In genomic region chr9:128887914-128888350, GRCh38 we compare ENCODE assay signal across 11 cellular contexts. TPM values are rescaled to one million over a fixed set of nuclear protein-coding genes. Genes with fewer than 3 reads are reported as not detected.
DNase-seq lines count a peak whose midpoint lies in the region; ATAC-seq and TF ChIP-seq lines count a peak whose summit lies in the region.
"Had no signal": no experiment of that assay in that cellular context is flagged by ENCODE, and none has a peak within 500 bp of the region (broad histone marks: within the 10 kb centered on the region; RNA-seq: fewer than 3 reads in every experiment).

No MANE protein-coding gene starts in this region.

- no peaks in the 10 kb centered on the region for H3K9me3 Mint-ChIP-seq in mesothelial cell of epicardium
- H3K9me3 Mint-ChIP-seq: naive thymus-derived CD8-positive, alpha-beta T cell had no signal

- H3K27me3 Mint-ChIP-seq in mesothelial cell of epicardium (ENCODE audit: low read depth) = no peaks in the 10 kb centered on the region
- H3K27me3 Mint-ChIP-seq: naive thymus-derived CD8-positive, alpha-beta T cell had no signal

- 50 to 59% (median 56%) methylated on average over 9 of the region's 9 CpGs for WGBS in stomach, 5 donors

- H3K4me1 ChIP-seq in HUES6 (ENCODE audit: control insufficient read depth, insufficient read depth, low read length) (peaks cover 46% of the 10 kb centered on the region), iPS-18a (ENCODE audit: control insufficient read depth, low read depth, low read length) (peaks cover 22% of the 10 kb centered on the region), stomach (peaks cover 71 to 91% (median 81%) of the 10 kb centered on the region in 4 donors), foreskin keratinocyte (peaks cover 46% of the 10 kb centered on the region)

- peaks cover 72% of the 10 kb centered on the region for H3K36me3 ChIP-seq in HUES6 (ENCODE audit: control insufficient read depth, insufficient read depth, low read length)
- H3K36me3 ChIP-seq in iPS-18a (ENCODE audit: control insufficient read depth, low read depth, low read length) = peaks cover 43% of the 10 kb centered on the region
- peaks cover 9 to 71% (median 55%) of the 10 kb centered on the region in 4 donors for H3K36me3 ChIP-seq in stomach

- H3K27me3 ChIP-seq in HUES6 (ENCODE audit: control insufficient read depth, insufficient read depth, low read length) (no peaks in the 10 kb centered on the region), iPS-18a (ENCODE audit: control insufficient read depth, insufficient read depth, low read length) (no peaks in the 10 kb centered on the region), stomach (no peaks in the 10 kb centered on the region), foreskin keratinocyte (no peaks in the 10 kb centered on the region)

- intact Hi-C loops in stomach (cut with DNase I; ENCODE audit: low total_unique reads) = loop anchor here (5.0 kb wide), 1 partner anchor 39 kb away; no protein-coding TSS in a partner anchor

- no peak overlapping the region for H3K27ac Mint-ChIP-seq in mesothelial cell of epicardium

- H3K27ac ChIP-seq in HUES6 (ENCODE audit: low read depth, low read length) (peak overlapping the region; percentile 59), iPS-18a (ENCODE audit: low read length) (peak overlapping the region; percentile 32), stomach (peak overlapping the region in 4 of 5 donors; percentile 3 to 64 (median 54)), foreskin keratinocyte (no peak overlapping the region)

- TF ChIP-seq POLR2A in stomach (IDR thresholded peaks at IDR 0.05) = no peak

- peak overlapping the region; percentile 9; the same call in 1 of the 2 replicates for H3K4me3 ChIP-seq in HUES6 (ENCODE audit: low read depth, low read length)
- no peak overlapping the region for H3K4me3 ChIP-seq in astrocyte of the cerebellum (ENCODE audit: low read depth, low read length)
- peak overlapping the region; percentile 16 for H3K4me3 ChIP-seq in iPS-18a (ENCODE audit: low read length)
- peak overlapping the region in 1 of 4 donors; percentile 16 for H3K4me3 ChIP-seq in stomach

- TF ChIP-seq CTCF in astrocyte of the cerebellum (IDR thresholded peaks at IDR 0.05; ENCODE audit: low read depth, low read length, missing control alignments) (no peak), stomach (IDR thresholded peaks at IDR 0.05) (no peak), foreskin keratinocyte (conservative IDR thresholded peaks at IDR 0.05) (no peak), mesothelial cell of epicardium (IDR thresholded peaks at IDR 0.05; ENCODE audit: unreplicated experiment) (no peak)

- in situ Hi-C loops in astrocyte of the cerebellum (cut with HindIII; ENCODE audit: low sequenced_read_pairs) = no loop called here

- peaks cover 13% of the 10 kb centered on the region for H3K36me3 Mint-ChIP-seq in mesothelial cell of epicardium

- peak overlapping the region; percentile 54 for H3K9ac ChIP-seq in HUES6 (ENCODE audit: low read length)
- peak overlapping the region; percentile 21 for H3K9ac ChIP-seq in iPS-18a (ENCODE audit: low read length)

- peaks cover 6% of the 10 kb centered on the region for H3K4me1 Mint-ChIP-seq in mesothelial cell of epicardium

- no peak for TF ChIP-seq EP300 in stomach (IDR thresholded peaks at IDR 0.05)

- no peak overlapping the region for H3K4me3 Mint-ChIP-seq in mesothelial cell of epicardium

- H3K9me3 ChIP-seq in HUES6 (ENCODE audit: control insufficient read depth, insufficient read depth, low read depth, low read length) (no peaks in the 10 kb centered on the region), iPS-18a (ENCODE audit: control insufficient read depth, low read depth, low read length) (no peaks in the 10 kb centered on the region), stomach (no peaks in the 10 kb centered on the region)

- ATAC-seq in foreskin keratinocyte (no peak), HG03354 (IDR thresholded peaks at IDR 0.05; ENCODE audit: poor library complexity, severe bottlenecking, unreplicated experiment) (no peak)
- ATAC-seq: naive thymus-derived CD8-positive, alpha-beta T cell had no signal

- peak; percentile 68 for DNase-seq in astrocyte of the cerebellum (ENCODE audit: low read depth)
- DNase-seq in stomach = no peak
- DNase-seq in NCI-H748 treated with DMSO at 0.1 percent for 48 hours (lab: John Stamatoyannopoulos, UW) = no peak
- DNase-seq in foreskin keratinocyte = no peak
- no peak for DNase-seq in mesothelial cell of epicardium (ENCODE audit: low spot score in 2 of 2, unreplicated experiment in 2 of 2)
- DNase-seq: activated naive CD4-positive, alpha-beta T cell treated with anti-CD3 and anti-CD28 coated beads, Interleukin-2, amount 50 U/mL, for 16 hours; naive thymus-derived CD8-positive, alpha-beta T cell; NCI-H1436 had no signal

RNA-seq across cellular contexts. Expression of gene LRRC8A, which starts 6.0 kb away (rescaled TPM):
- 10 to 100 TPM; 14.7 to 63.7 (median 25.1) TPM for total RNA-seq in stomach
- 10 to 100 TPM; 11.2 to 22.7 (median 13.6) TPM for polyA plus RNA-seq in stomach
- total RNA-seq in foreskin keratinocyte = 127 and 152 TPM in 2 replicates
- polyA plus RNA-seq in foreskin keratinocyte = 74.0 and 81.3 TPM in 2 replicates
- total RNA-seq in mesothelial cell of epicardium = 33.9 to 35.9 TPM (median 34.6 TPM) in 3 replicates

RNA-seq across cellular contexts. Expression of gene KYAT1, which starts 6.2 kb away (rescaled TPM):
- total RNA-seq in stomach (10 to 100 TPM in 2 of 5 donors, 1 to 10 TPM in 2, under 1 TPM in 1; 0.58 to 25.7 (median 6.1) TPM), foreskin keratinocyte (13.2 and 16.2 TPM in 2 replicates), mesothelial cell of epicardium (6.6 to 9.2 TPM (median 8.0 TPM) in 3 replicates)
- polyA plus RNA-seq in stomach (1 to 10 TPM; 4.8 to 7.5 (median 5.3) TPM), foreskin keratinocyte (13.0 and 16.4 TPM in 2 replicates)

RNA-seq across cellular contexts. Expression of gene PHYHD1, which starts 32.9 kb away (rescaled TPM):
- total RNA-seq in stomach (10 to 100 TPM in 4 of 5 donors, 1 to 10 TPM in 1; 1.4 to 37.3 (median 13.8) TPM), foreskin keratinocyte (8.2 and 12.9 TPM in 2 replicates), mesothelial cell of epicardium (22.2 to 25.4 TPM (median 24.3 TPM) in 3 replicates)
- polyA plus RNA-seq in stomach (10 to 100 TPM; 43.9 to 55.8 (median 49.1) TPM), foreskin keratinocyte (11.6 and 19.9 TPM in 2 replicates)

RNA-seq across cellular contexts. Expression of gene SPOUT1, which starts 58.3 kb away (rescaled TPM):
- 100 to 1,000 TPM in 1 of 5 donors, 10 to 100 TPM in 4; 11.1 to 104 (median 14.2) TPM for total RNA-seq in stomach
- polyA plus RNA-seq in stomach = 10 to 100 TPM; 13.4 to 31.3 (median 29.4) TPM
- 32.0 and 35.9 TPM in 2 replicates for total RNA-seq in foreskin keratinocyte
- polyA plus RNA-seq in foreskin keratinocyte = 58.9 and 61.1 TPM in 2 replicates
- total RNA-seq in mesothelial cell of epicardium = 34.6 to 44.8 TPM (median 38.1 TPM) in 3 replicates

RNA-seq across cellular contexts. Expression of gene DOLK, which starts 59.5 kb away (rescaled TPM):
- total RNA-seq in stomach (10 to 100 TPM in 1 of 5 donors, 1 to 10 TPM in 3, under 1 TPM in 1; 0.58 to 17.1 (median 9.4) TPM), foreskin keratinocyte (21.1 and 21.5 TPM in 2 replicates), mesothelial cell of epicardium (16.7 to 17.0 TPM (median 16.9 TPM) in 3 replicates)
- polyA plus RNA-seq in stomach (1 to 10 TPM; 3.2 to 8.1 (median 6.2) TPM), foreskin keratinocyte (20.2 and 22.0 TPM in 2 replicates)
